10 cellular contexts compared by ENCODE assay signal in genomic region chr16:55820615-55821014, GRCh38. TPM values are rescaled to one million over a fixed set of nuclear protein-coding genes. Genes with fewer than 3 reads are reported as not detected.
"Had no signal": no experiment of that assay in that cellular context is flagged by ENCODE, and none has a peak within 500 bp of the region (broad histone marks: within the 10 kb centered on the region; RNA-seq: fewer than 3 reads in every experiment).

No MANE protein-coding gene starts in this region.

- H3K4me1 ChIP-seq: HAP-1 had no signal

- H3K27ac ChIP-seq: GM23248, HL-60 had no signal

- H3K36me3 ChIP-seq: HAP-1 had no signal

- H3K4me3 Mint-ChIP-seq: HFFc6, IgD-negative memory B cell had no signal

- H3K9me3 ChIP-seq: HAP-1 had no signal

- H3K36me3 Mint-ChIP-seq: IgD-negative memory B cell had no signal

- H3K27ac Mint-ChIP-seq: HFFc6, IgD-negative memory B cell had no signal

- H3K4me3 ChIP-seq: GM23248, HAP-1 had no signal

- H3K4me1 Mint-ChIP-seq: IgD-negative memory B cell had no signal

- DNase-seq: GM23248, GOT3, H7, HFFc6 had no signal

- H3K9ac ChIP-seq: GM23248 had no signal

RNA-seq across cellular contexts. Expression of gene CES1, which starts 12.3 kb away (rescaled TPM):
- total RNA-seq: GM23248, H7, HFFc6 had no signal

RNA-seq across cellular contexts. Expression of gene CES5A, which starts 54.6 kb away (rescaled TPM):
- total RNA-seq: GM23248, H4, H7, HepG2, HFFc6, HT1080 had no signal
- polyA plus RNA-seq: GM23248, HepG2, IgD-negative memory B cell had no signal
